8 cellular contexts compared by ENCODE assay signal in genomic region chr6:31794866-31795615, GRCh38. TPM values are rescaled to one million over a fixed set of nuclear protein-coding genes. Genes with fewer than 3 reads are reported as not detected.
DNase-seq lines count a peak whose midpoint lies in the region; ATAC-seq and TF ChIP-seq lines count a peak whose summit lies in the region.

No MANE protein-coding gene starts in this region.

- H3K9me3 ChIP-seq in HUES64 (ENCODE audit: insufficient read depth, low read depth, low read length), result no peaks in the 10 kb centered on the region
- H3K9me3 ChIP-seq in adipocyte (ENCODE audit: control insufficient read depth, low read length), result no peaks in the 10 kb centered on the region
- no peaks in the 10 kb centered on the region for H3K9me3 ChIP-seq in iPS-18a (ENCODE audit: control insufficient read depth, low read depth, low read length)
- H3K9me3 ChIP-seq in spleen, result no peaks in the 10 kb centered on the region

- H3K4me1 ChIP-seq in HUES64 (ENCODE audit: insufficient read depth, low read length) (0 out of 2 replicates have a peak, but pooled peaks cover 5% of the 10 kb centered on the region), adipocyte (ENCODE audit: control insufficient read depth, insufficient read depth, low read length) (peaks cover 3% of the 10 kb centered on the region), iPS-18a (ENCODE audit: control insufficient read depth, low read depth, low read length) (peaks cover 5% of the 10 kb centered on the region), spleen (peaks cover 18 to 84% (median 63%) of the 10 kb centered on the region in 6 donors)

- intact Hi-C loops in spleen (cut with DNase I; ENCODE audit: low total_unique reads), result loop anchor here (10.0 kb wide), 1 partner anchor 60 kb away; the partner anchor contains the start of gene CLIC1

- DNase-seq in stimulated activated CD4-positive, alpha-beta T cell treated with anti-CD3 and anti-CD28 coated beads, Interleukin-4, amount 100 ng/mL, for 1 hour, result peak; percentile 27
- DNase-seq in stimulated activated CD4-positive, alpha-beta T cell treated with anti-CD3 and anti-CD28 coated beads, Interleukin-4, amount 100 ng/mL, for 4 hours, result no peak
- no peak for DNase-seq in adipocyte (ENCODE audit: low read depth)
- peak; percentile 84 for DNase-seq in spleen

- H3K36me3 ChIP-seq in HUES64 (ENCODE audit: insufficient read depth, low read length) (peaks cover 55% of the 10 kb centered on the region), adipocyte (ENCODE audit: control insufficient read depth, insufficient read depth, low read length, severe bottlenecking) (peaks cover 28% of the 10 kb centered on the region), iPS-18a (ENCODE audit: control insufficient read depth, low read depth, low read length) (peaks cover 30% of the 10 kb centered on the region), spleen (peaks cover 0 to 34% (median 14%) of the 10 kb centered on the region in 6 donors)

- H3K4me3 ChIP-seq in HUES64 (ENCODE audit: low read length), result peak overlapping the region; percentile 96
- peak overlapping the region; percentile 100 for H3K4me3 ChIP-seq in adipocyte (ENCODE audit: low read length)
- H3K4me3 ChIP-seq in iPS-18a (ENCODE audit: low read length), result peak overlapping the region; percentile 100
- peak overlapping the region; percentile 74 to 98 (median 90) for H3K4me3 ChIP-seq in spleen

- no peak for TF ChIP-seq CTCF in spleen (IDR thresholded peaks at IDR 0.05 in 8 of 11, conservative IDR thresholded peaks at IDR 0.05 in 3 of 11)

- no peaks in the 10 kb centered on the region for H3K27me3 ChIP-seq in HUES64 (ENCODE audit: insufficient read depth, low read length)
- no peaks in the 10 kb centered on the region for H3K27me3 ChIP-seq in adipocyte (replicated peaks; ENCODE audit: control insufficient read depth, insufficient read depth, low read length)
- H3K27me3 ChIP-seq in iPS-18a (ENCODE audit: control insufficient read depth, insufficient read depth, low read length), result no peaks in the 10 kb centered on the region
- no peaks in the 10 kb centered on the region for H3K27me3 ChIP-seq in spleen (replicated peaks in 1 of 7)

- WGBS in HUES64, result 1% methylated on average over 39 of the region's 44 CpGs
- WGBS in spleen, 5 donors, result 1 to 3% (median 1%) methylated on average over 38 to 44 of the region's 44 CpGs

- H3K27ac ChIP-seq in HUES64 (ENCODE audit: low read depth, low read length), result peak overlapping the region; percentile 94
- peak overlapping the region; percentile 81 for H3K27ac ChIP-seq in iPS-18a (ENCODE audit: low read length)
- peak overlapping the region; percentile 91 to 100 (median 96) for H3K27ac ChIP-seq in spleen

- H3K9ac ChIP-seq in HUES64 (ENCODE audit: low read depth, low read length) (peak overlapping the region; percentile 98), adipocyte (ENCODE audit: low read length) (peak overlapping the region; percentile 99), iPS-18a (ENCODE audit: low read length) (peak overlapping the region; percentile 99)

- ATAC-seq in HG02678 (IDR thresholded peaks at IDR 0.05; ENCODE audit: unreplicated experiment) (no peak), HG03378 (IDR thresholded peaks at IDR 0.05; ENCODE audit: unreplicated experiment) (no peak)

- no peak for TF ChIP-seq POLR2A in spleen (IDR thresholded peaks at IDR 0.05)

RNA-seq across cellular contexts. Expression of gene VARS1, which starts 0.5 kb away (rescaled TPM):
- 86.0 TPM for polyA plus RNA-seq in HUES64 (2013, experiment 1 of 2)
- 86.9 TPM for polyA plus RNA-seq in HUES64 (2013, experiment 2 of 2)
- 10 to 100 TPM; 32.4 to 97.3 (median 62.5) TPM for total RNA-seq in spleen
- 10 to 100 TPM; 31.1 to 49.0 (median 38.3) TPM for polyA plus RNA-seq in spleen

RNA-seq across cellular contexts. Expression of gene LSM2, which starts 11.7 kb away (rescaled TPM):
- polyA plus RNA-seq in HUES64 (2013, experiment 1 of 2), result 110 TPM
- 114 TPM for polyA plus RNA-seq in HUES64 (2013, experiment 2 of 2)
- 10 to 100 TPM; 35.9 to 54.4 (median 42.9) TPM for total RNA-seq in spleen
- polyA plus RNA-seq in spleen, result 10 to 100 TPM; 74.5 to 98.9 (median 80.4) TPM

RNA-seq across cellular contexts. Expression of gene VWA7, which starts 17.9 kb away (rescaled TPM):
- polyA plus RNA-seq in HUES64 (2013, experiment 1 of 2), result 0.45 TPM
- polyA plus RNA-seq in HUES64 (2013, experiment 2 of 2), result 0.51 TPM
- 1 to 10 TPM in 4 of 7 donors, under 1 TPM in 2, not detected in 1; 0.68 to 2.6 (median 1.3) TPM for total RNA-seq in spleen
- 1 to 10 TPM in 1 of 3 donors, under 1 TPM in 2; 0.09 to 1.2 (median 0.11) TPM for polyA plus RNA-seq in spleen

RNA-seq across cellular contexts. Expression of gene HSPA1L, which starts 20.0 kb away (rescaled TPM):
- 1.1 TPM for polyA plus RNA-seq in HUES64 (2013, experiment 1 of 2)
- polyA plus RNA-seq in HUES64 (2013, experiment 2 of 2), result 0.95 TPM
- 1 to 10 TPM; 2.6 to 3.7 (median 3.1) TPM for total RNA-seq in spleen
- polyA plus RNA-seq in spleen, result 1 to 10 TPM in 2 of 3 donors, under 1 TPM in 1; 0.93 to 1.9 (median 1.0) TPM

RNA-seq across cellular contexts. Expression of gene HSPA1A, which starts 20.3 kb away (rescaled TPM):
- 27.0 TPM for polyA plus RNA-seq in HUES64 (2013, experiment 1 of 2)
- polyA plus RNA-seq in HUES64 (2013, experiment 2 of 2), result 29.7 TPM
- 100 to 1,000 TPM in 6 of 7 donors, 10 to 100 TPM in 1; 97.7 to 384 (median 127) TPM for total RNA-seq in spleen
- 10 to 100 TPM; 16.4 to 58.5 (median 27.7) TPM for polyA plus RNA-seq in spleen

Comparison
In these comparisons a context has a peak if more than half of its experiments do, and no peak if none do; other contexts are left out.
1. DNase-seq: peak in stimulated activated CD4-positive, alpha-beta T cell treated with anti-CD3 and anti-CD28 coated beads, Interleukin-4, amount 100 ng/mL, for 1 hour (single experiment) and spleen (single experiment); none in stimulated activated CD4-positive, alpha-beta T cell treated with anti-CD3 and anti-CD28 coated beads, Interleukin-4, amount 100 ng/mL, for 4 hours (0 of 2) and adipocyte (single experiment).
2. Peak in every context shown above with its lines, with median percentiles within 50 percentile points of each other: H3K27ac ChIP-seq, H3K4me3 ChIP-seq and H3K9ac ChIP-seq.